18 cellular contexts compared by ENCODE assay signal in the genomic region with DNA sequence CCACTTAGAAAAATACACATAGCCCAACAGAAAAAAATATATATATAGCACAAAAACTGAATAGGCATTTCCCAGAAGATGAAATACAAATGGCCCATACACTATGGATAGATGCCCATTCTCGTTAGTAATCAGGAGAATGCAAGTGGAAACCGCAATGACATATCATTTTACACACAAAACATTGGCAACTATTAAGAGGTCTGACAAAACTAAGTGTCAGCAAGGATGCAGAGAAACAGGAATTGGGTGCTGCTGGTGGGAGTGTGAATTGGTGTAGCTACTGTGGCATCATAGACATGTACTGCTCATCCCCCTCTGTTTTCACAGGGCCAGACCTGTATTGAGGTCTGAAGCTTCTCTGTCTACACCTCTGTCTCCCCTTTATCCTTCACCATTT.
DNase-seq lines count a peak whose midpoint lies in the region; ATAC-seq and TF ChIP-seq lines count a peak whose summit lies in the region.
"Had no signal": no experiment of that assay in that cellular context is flagged by ENCODE, and none has a peak within 500 bp of the region (broad histone marks: within the 10 kb centered on the region; RNA-seq: fewer than 3 reads in every experiment).

No MANE protein-coding gene starts in this region.

- no peak overlapping the region for H3K4me3 Mint-ChIP-seq in activated T-helper 2 cell treated with anti-CD3 and anti-CD28 coated beads, Interferon-gamma antibody, Interleukin-2, Interleukin-4, amounts not matched to agents 10 μg/mL and 5 μg/mL and 100 μg/mL, durations not matched to agents 14 hours and 24 hours and 36 hours (ENCODE audit: low read depth)
- H3K4me3 Mint-ChIP-seq: CD8-positive, alpha-beta T cell had no signal

- intact Hi-C loops in activated T-helper 2 cell treated with anti-CD3 and anti-CD28 coated beads, Interferon-gamma antibody, Interleukin-2, Interleukin-4, amounts not matched to agents 10 μg/mL and 5 μg/mL and 100 μg/mL, durations not matched to agents 14 hours and 24 hours and 36 hours (cut with micrococcal nuclease) = no loop called here

- no peaks in the 10 kb centered on the region for H3K36me3 Mint-ChIP-seq in activated T-helper 2 cell treated with anti-CD3 and anti-CD28 coated beads, Interferon-gamma antibody, Interleukin-2, Interleukin-4, amounts not matched to agents 10 μg/mL and 5 μg/mL and 100 μg/mL, durations not matched to agents 14 hours and 24 hours and 36 hours (ENCODE audit: low read depth)
- H3K36me3 Mint-ChIP-seq: CD8-positive, alpha-beta T cell had no signal

- H3K27ac Mint-ChIP-seq in activated T-helper 2 cell treated with anti-CD3 and anti-CD28 coated beads, Interferon-gamma antibody, Interleukin-2, Interleukin-4, amounts not matched to agents 10 μg/mL and 5 μg/mL and 100 μg/mL, durations not matched to agents 14 hours and 24 hours and 36 hours = no peak overlapping the region
- H3K27ac Mint-ChIP-seq: CD8-positive, alpha-beta T cell had no signal

- no peak for ATAC-seq in GM21447 (IDR thresholded peaks at IDR 0.05; ENCODE audit: unreplicated experiment)
- ATAC-seq: CD8-positive, alpha-beta T cell; Panc1 had no signal

- DNase-seq in NCI-H1105 treated with DMSO at 0.1 percent for 48 hours (lab: John Stamatoyannopoulos, UW) (peak; percentile 20), NCI-H1105 (lab: John Stamatoyannopoulos, UW) (no peak), RPMI7951 (ENCODE audit: low read depth) (peak; percentile 51), choroid plexus epithelial cell (ENCODE audit: low read depth) (peak; percentile 3), DMS79 (lab: John Stamatoyannopoulos, UW) (no peak)
- no peak for DNase-seq in stimulated activated CD4-positive, alpha-beta T cell treated with anti-CD3 and anti-CD28 coated beads, Interleukin-1b, Interleukin-23, amount 100 ng/mL, for 48 hours
- no peak for DNase-seq in activated T-helper 2 cell treated with anti-CD3 and anti-CD28 coated beads, Interferon-gamma antibody, Interleukin-2, Interleukin-4, amounts not matched to agents 10 μg/mL and 5 μg/mL and 100 μg/mL, durations not matched to agents 14 hours and 24 hours and 36 hours (ENCODE audit: low spot score)
- DNase-seq: CD8-positive, alpha-beta T cell; DND-41; KBM-7; NCI-H1092; NCI-H187 treated with DMSO at 0.1 percent for 48 hours; NCI-H510A treated with DMSO at 0.1 percent for 48 hours; Right ventricle myocardium superior had no signal

- no peak overlapping the region for H3K4me3 ChIP-seq in choroid plexus epithelial cell (ENCODE audit: low read depth, low read length)
- H3K4me3 ChIP-seq: BLaER1, SK-N-MC had no signal

- no peaks in the 10 kb centered on the region for H3K9me3 Mint-ChIP-seq in activated T-helper 2 cell treated with anti-CD3 and anti-CD28 coated beads, Interferon-gamma antibody, Interleukin-2, Interleukin-4, amounts not matched to agents 10 μg/mL and 5 μg/mL and 100 μg/mL, durations not matched to agents 14 hours and 24 hours and 36 hours
- H3K9me3 Mint-ChIP-seq: CD8-positive, alpha-beta T cell had no signal

- H3K4me1 Mint-ChIP-seq in activated T-helper 2 cell treated with anti-CD3 and anti-CD28 coated beads, Interferon-gamma antibody, Interleukin-2, Interleukin-4, amounts not matched to agents 10 μg/mL and 5 μg/mL and 100 μg/mL, durations not matched to agents 14 hours and 24 hours and 36 hours (ENCODE audit: low read depth) = no peaks in the 10 kb centered on the region

- no peaks in the 10 kb centered on the region for H3K27me3 Mint-ChIP-seq in activated T-helper 2 cell treated with anti-CD3 and anti-CD28 coated beads, Interferon-gamma antibody, Interleukin-2, Interleukin-4, amounts not matched to agents 10 μg/mL and 5 μg/mL and 100 μg/mL, durations not matched to agents 14 hours and 24 hours and 36 hours (ENCODE audit: low read depth)

- TF ChIP-seq CTCF in choroid plexus epithelial cell (conservative IDR thresholded peaks at IDR 0.05; ENCODE audit: low read depth, low read length) = no peak

Comparison
In these comparisons a context has a peak if more than half of its experiments do, and no peak if none do; other contexts are left out.
1. DNase-seq: peak in NCI-H1105 treated with DMSO at 0.1 percent for 48 hours (single experiment), RPMI7951 (single experiment) and choroid plexus epithelial cell (single experiment); none in NCI-H1105 (single experiment), stimulated activated CD4-positive, alpha-beta T cell treated with anti-CD3 and anti-CD28 coated beads, Interleukin-1b, Interleukin-23, amount 100 ng/mL, for 48 hours (single experiment), DMS79 (single experiment) and activated T-helper 2 cell treated with anti-CD3 and anti-CD28 coated beads, Interferon-gamma antibody, Interleukin-2, Interleukin-4, amounts not matched to agents 10 μg/mL and 5 μg/mL and 100 μg/mL, durations not matched to agents 14 hours and 24 hours and 36 hours (single experiment).